Comparison of ENCODE assay signal across 8 cellular contexts in the genomic region with DNA sequence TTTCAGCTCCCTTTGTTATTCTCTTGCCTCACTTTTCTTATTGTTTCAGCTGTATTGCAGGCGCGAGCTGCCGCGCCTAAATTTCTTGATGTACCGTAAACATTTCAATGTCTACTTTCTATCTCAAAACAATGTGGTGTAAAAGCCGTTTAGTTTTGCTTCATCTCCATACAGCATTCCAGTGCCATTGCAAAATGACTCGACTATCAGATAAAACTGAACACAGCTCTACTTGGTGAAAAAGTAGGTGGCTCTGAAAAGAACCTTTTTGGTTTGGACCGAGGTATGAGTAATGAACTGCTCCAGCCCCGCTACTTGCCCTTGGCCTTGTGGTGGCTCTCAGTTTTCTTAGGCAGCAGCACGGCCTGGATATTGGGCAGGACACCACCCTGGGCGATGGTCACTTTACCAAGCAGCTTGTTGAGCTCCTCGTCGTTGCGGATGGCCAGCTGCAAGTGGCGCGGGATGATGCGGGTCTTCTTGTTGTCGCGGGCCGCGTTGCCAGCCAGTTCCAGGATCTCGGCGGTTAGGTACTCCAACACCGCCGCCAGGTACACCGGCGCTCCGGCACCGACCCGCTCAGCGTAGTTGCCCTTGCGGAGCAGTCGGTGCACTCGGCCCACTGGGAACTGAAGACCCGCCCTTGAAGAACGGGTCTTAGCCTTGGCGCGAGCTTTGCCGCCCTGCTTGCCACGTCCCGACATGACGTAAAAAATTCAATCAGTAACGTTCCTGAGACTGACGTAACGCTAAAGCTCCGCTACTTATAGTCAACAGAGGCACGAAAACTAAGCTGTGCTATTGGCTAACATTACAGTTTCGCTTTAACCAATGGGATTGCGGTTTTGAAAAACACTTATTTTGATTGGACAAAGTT.
A peak's percentile ranks its signal among the peaks of the same experiment; 100 is the strongest.
DNase-seq lines count a peak whose midpoint lies in the region; ATAC-seq and TF ChIP-seq lines count a peak whose summit lies in the region.

No MANE protein-coding gene starts in this region.

- in situ Hi-C loops in GM13977 (cut with MboI; ENCODE audit: low pct_unique_long_range_greater_than_20kb, low sequenced_read_pairs, unreplicated experiment) = loop anchor here (5.0 kb wide), 1 partner anchor 34 kb away; a partner anchor contains a TSS

- no peak for TF ChIP-seq CTCF in GM13977 (IDR thresholded peaks at IDR 0.05; ENCODE audit: extremely low read depth, insufficient read depth, missing control alignments)
- TF ChIP-seq CTCF in heart right ventricle (IDR thresholded peaks at IDR 0.05) = no peak

- ATAC-seq in HG02763 (IDR thresholded peaks at IDR 0.05; ENCODE audit: unreplicated experiment) = peak; percentile 80
- ATAC-seq in heart right ventricle = peak; percentile 92 to 96 (median 95)

- H3K4me3 ChIP-seq in heart right ventricle = peak overlapping the region; percentile 61 to 95 (median 82)

- peak overlapping the region; percentile 86 to 98 (median 96) for H3K27ac ChIP-seq in heart right ventricle

- peaks cover 0 to 39% (median 31%) of the 10 kb centered on the region in 9 donors for H3K4me1 ChIP-seq in heart right ventricle

- WGBS in heart right ventricle, 2 donors = 1% methylated on average over 49 of the region's 49 CpGs

- H3K27me3 ChIP-seq in heart right ventricle = no peaks in the 10 kb centered on the region

- intact Hi-C loops in heart right ventricle (cut with DNase I) (loop anchor here in 5 of 10 donors (2.0 to 10.0 kb wide), 4 partner anchors 27 to 1813 kb away; a partner anchor contains a TSS), posterior cingulate gyrus (cut with DNase I) (no loop called here)

- peaks cover 0 to 12% (median 0%) of the 10 kb centered on the region in 9 donors for H3K36me3 ChIP-seq in heart right ventricle

- peak; percentile 88 for DNase-seq in GM13977 (ENCODE audit: low spot score)
- peak; percentile 91 to 99 (median 99) for DNase-seq in NCI-H1417 (lab: John Stamatoyannopoulos, UW)
- DNase-seq in SW 1271 (lab: John Stamatoyannopoulos, UW) = peak; percentile 99
- peak; percentile 98 for DNase-seq in amniotic stem cell (lab: John Stamatoyannopoulos, UW)
- DNase-seq in heart right ventricle = peak; percentile 61 to 80
- peak in 9 of 10 donors; percentile 41 to 93 (median 60) for DNase-seq in posterior cingulate gyrus
- no peak for DNase-seq in mesenteric fat pad (ENCODE audit: low spot score)

- H3K9me3 ChIP-seq in heart right ventricle = no peaks in the 10 kb centered on the region
